8 cellular contexts compared by ENCODE assay signal in genomic region chr15:59917504-59918157, GRCh38.
DNase-seq lines count a peak whose midpoint lies in the region; ATAC-seq and TF ChIP-seq lines count a peak whose summit lies in the region.

No MANE protein-coding gene starts in this region.

- peaks cover 5% of the 10 kb centered on the region for H3K4me1 ChIP-seq in effector memory CD4-positive, alpha-beta T cell (ENCODE audit: control insufficient read depth, insufficient read depth, low read length, poor library complexity, severe bottlenecking)
- peaks cover 0 to 11% of the 10 kb centered on the region in 2 donors for H3K4me1 ChIP-seq in naive thymus-derived CD4-positive, alpha-beta T cell (ENCODE audit: control insufficient read depth in 2 of 2, insufficient read depth in 2 of 2, low read length in 2 of 2)

- H3K27ac ChIP-seq in effector memory CD4-positive, alpha-beta T cell (ENCODE audit: insufficient read depth, low read length, poor library complexity, severe bottlenecking), result no peak overlapping the region
- no peak overlapping the region for H3K27ac ChIP-seq in naive thymus-derived CD4-positive, alpha-beta T cell (ENCODE audit: low read depth, low read length)

- peak; percentile 78 for ATAC-seq in GM18907 (IDR thresholded peaks at IDR 0.05; ENCODE audit: unreplicated experiment)
- ATAC-seq in HG03342 (IDR thresholded peaks at IDR 0.05; ENCODE audit: unreplicated experiment), result peak; percentile 83
- peak; percentile 90 for ATAC-seq in naive thymus-derived CD4-positive, alpha-beta T cell

- DNase-seq in AG09319 (ENCODE audit: extremely low read depth, low read depth), result peak; percentile 2
- DNase-seq in NCI-H526 treated with DMSO at 0.1 percent for 48 hours (lab: John Stamatoyannopoulos, UW), result peak; percentile 62
- peak; percentile 80 to 84 for DNase-seq in activated CD4-positive, alpha-beta T cell treated with anti-CD3 and anti-CD28 coated beads, Interleukin-2, amount 50 U/mL, for 48 hours
- DNase-seq in effector memory CD4-positive, alpha-beta T cell, result peak; percentile 13 to 39 (median 24)
- peak; percentile 31 to 67 (median 54) for DNase-seq in naive thymus-derived CD4-positive, alpha-beta T cell
- DNase-seq in superior temporal gyrus (ENCODE audit: extremely low spot score), result peak; percentile 21

- H3K9me3 ChIP-seq in effector memory CD4-positive, alpha-beta T cell (ENCODE audit: control insufficient read depth, low read length), result no peaks in the 10 kb centered on the region
- H3K9me3 ChIP-seq in naive thymus-derived CD4-positive, alpha-beta T cell (ENCODE audit: control insufficient read depth in 2 of 3, low read length in 3 of 3), result no peaks in the 10 kb centered on the region

- no peaks in the 10 kb centered on the region for H3K9me3 Mint-ChIP-seq in naive thymus-derived CD4-positive, alpha-beta T cell

- peaks cover 0 to 30% (median 8%) of the 10 kb centered on the region in 5 donors for H3K27me3 Mint-ChIP-seq in naive thymus-derived CD4-positive, alpha-beta T cell

- H3K4me1 Mint-ChIP-seq in naive thymus-derived CD4-positive, alpha-beta T cell, result peaks cover 6 to 29% (median 25%) of the 10 kb centered on the region in 7 donors

- TF ChIP-seq CTCF in AG09319 (IDR thresholded peaks at IDR 0.05; ENCODE audit: low read depth, low read length), result peak; percentile 48

- POLR2A ChIA-PET in naive thymus-derived CD4-positive, alpha-beta T cell (lab: Charles Lee), result no interaction called here

- no peaks in the 10 kb centered on the region for H3K36me3 Mint-ChIP-seq in naive thymus-derived CD4-positive, alpha-beta T cell

- no peak overlapping the region for H3K4me3 ChIP-seq in effector memory CD4-positive, alpha-beta T cell (ENCODE audit: insufficient read depth, low read depth, low read length, poor library complexity, severe bottlenecking)
- no peak overlapping the region for H3K4me3 ChIP-seq in naive thymus-derived CD4-positive, alpha-beta T cell (ENCODE audit: low read length)

- peaks cover 3% of the 10 kb centered on the region for H3K27me3 ChIP-seq in effector memory CD4-positive, alpha-beta T cell (replicated peaks; ENCODE audit: control insufficient read depth, insufficient read depth, low read length, poor library complexity, severe bottlenecking)
- peaks cover 0 to 5% of the 10 kb centered on the region in 2 donors for H3K27me3 ChIP-seq in naive thymus-derived CD4-positive, alpha-beta T cell (ENCODE audit: control insufficient read depth in 2 of 2, insufficient read depth in 2 of 2, low read length in 2 of 2)

- H3K27ac Mint-ChIP-seq in naive thymus-derived CD4-positive, alpha-beta T cell, result peak overlapping the region in 4 of 9 donors; percentile 31 to 51 (median 37)

- peak overlapping the region in 1 of 10 donors; percentile 33 for H3K4me3 Mint-ChIP-seq in naive thymus-derived CD4-positive, alpha-beta T cell

- intact Hi-C loops in naive thymus-derived CD4-positive, alpha-beta T cell (cut with micrococcal nuclease), result loop anchor here (1.0 to 5.0 kb wide), 9 partner anchors 59 to 480 kb away; partner anchors contain the start of gene ANXA2 (in 1 of the 2)

- CTCF ChIA-PET in naive thymus-derived CD4-positive, alpha-beta T cell (lab: Charles Lee), result interaction anchor here (0.6 to 5.8 kb wide), 21 partner anchors 16 to 411 kb away, joined by 3 to 68 read pairs (median 4); no protein-coding TSS in a partner anchor

- H3K36me3 ChIP-seq in effector memory CD4-positive, alpha-beta T cell (ENCODE audit: control insufficient read depth, insufficient read depth, low read length), result no peaks in the 10 kb centered on the region
- no peaks in the 10 kb centered on the region for H3K36me3 ChIP-seq in naive thymus-derived CD4-positive, alpha-beta T cell (ENCODE audit: control insufficient read depth in 2 of 3, insufficient read depth in 3 of 3, low read length in 3 of 3)

Comparison
In these comparisons a context has a peak if more than half of its experiments do, and no peak if none do; other contexts are left out.
1. DNase-seq: peak in every context shown above with its lines; median percentile 82 in activated CD4-positive, alpha-beta T cell treated with anti-CD3 and anti-CD28 coated beads, Interleukin-2, amount 50 U/mL, for 48 hours; 62 in NCI-H526 treated with DMSO at 0.1 percent for 48 hours; 54 in naive thymus-derived CD4-positive, alpha-beta T cell; 24 in effector memory CD4-positive, alpha-beta T cell; 21 in superior temporal gyrus; 2 in AG09319.